21 cellular contexts compared by ENCODE assay signal in the genomic region with DNA sequence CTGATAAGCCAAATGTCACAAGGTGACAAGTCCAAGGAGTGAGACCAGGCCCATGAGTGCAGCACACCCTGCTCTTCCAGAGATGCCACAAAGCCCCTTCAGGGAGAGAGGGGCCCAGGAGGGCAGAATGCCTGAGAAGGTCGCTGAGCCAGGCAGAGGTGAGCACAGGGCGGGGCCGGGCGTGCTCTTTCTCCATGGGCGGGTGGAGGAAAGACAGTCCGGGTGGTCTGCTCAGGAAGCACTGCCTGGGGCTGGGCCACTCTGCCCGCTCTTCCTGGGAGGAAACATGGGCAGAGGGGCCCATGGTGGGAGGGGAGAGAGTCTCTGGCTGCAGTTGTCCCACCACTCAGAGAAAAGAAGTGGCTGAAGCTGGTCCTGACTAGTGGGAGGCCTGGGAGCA. TPM values are rescaled to one million over a fixed set of nuclear protein-coding genes. Genes with fewer than 3 reads are reported as not detected.
DNase-seq lines count a peak whose midpoint lies in the region; TF ChIP-seq lines count a peak whose summit lies in the region.
"Had no signal": no experiment of that assay in that cellular context is flagged by ENCODE, and none has a peak within 500 bp of the region (broad histone marks: within the 10 kb centered on the region; RNA-seq: fewer than 3 reads in every experiment).

No MANE protein-coding gene starts in this region.

- no peak overlapping the region for H4K91ac ChIP-seq in neuronal stem cell (ENCODE audit: low read depth, low read length, poor library complexity)

- no peak overlapping the region for H3K14ac ChIP-seq in neuronal stem cell (ENCODE audit: low read length)

- H2BK12ac ChIP-seq in neuronal stem cell (ENCODE audit: low read length) = no peak overlapping the region

- DNase-seq in activated naive CD4-positive, alpha-beta T cell treated with anti-CD3 and anti-CD28 coated beads for 36 hours = no peak
- DNase-seq in Caco-2 (no peak), adipocyte (ENCODE audit: low read depth) (no peak), neuronal stem cell (ENCODE audit: low spot score) (no peak), DMS79 (lab: John Stamatoyannopoulos, UW) (no peak), NCI-H146 (lab: John Stamatoyannopoulos, UW) (no peak)
- DNase-seq in effector CD8-positive, alpha-beta T cell (lab: John Stamatoyannopoulos, UW) = no peak
- DNase-seq: activated CD4-positive, alpha-beta T cell treated with anti-CD3 and anti-CD28 coated beads, Interleukin-2, amount 50 U/mL, for 4 hours; amygdala; C1 segment of cervical spinal cord; effector CD4-positive, alpha-beta T cell; Karpas-422; NCI-H1436; NCI-H446 treated with DMSO at 0.1 percent for 48 hours; small intestine; trophoblast cell had no signal

- BruUV-seq in Caco-2 (replicated peaks; lab: Mats Ljungman, UMichigan) = no TSS peak

- peaks cover 59% of the 10 kb centered on the region for H3K4me1 Mint-ChIP-seq in activated naive CD4-positive, alpha-beta T cell treated with anti-CD3 and anti-CD28 coated beads, Interleukin-2, amount 50 U/mL, for 24 hours
- H3K4me1 Mint-ChIP-seq in activated naive CD4-positive, alpha-beta T cell treated with anti-CD3 and anti-CD28 coated beads for 36 hours (ENCODE audit: low read depth) = peaks cover 53% of the 10 kb centered on the region
- no peaks in the 10 kb centered on the region for H3K4me1 Mint-ChIP-seq in Caco-2 (ENCODE audit: low read depth, unreplicated experiment)

- H3K18ac ChIP-seq in neuronal stem cell (ENCODE audit: low read length) = peak overlapping the region; percentile 78

- intact Hi-C loops in activated naive CD4-positive, alpha-beta T cell treated with anti-CD3 and anti-CD28 coated beads for 36 hours (cut with micrococcal nuclease) = no loop called here
- intact Hi-C loops in Caco-2 (cut with micrococcal nuclease; ENCODE audit: unreplicated experiment) = no loop called here

- H3K9me3 ChIP-seq in Caco-2 (no peaks in the 10 kb centered on the region), adipocyte (ENCODE audit: control insufficient read depth, low read length) (no peaks in the 10 kb centered on the region), neuronal stem cell (replicated peaks in 1 of 2; ENCODE audit: control insufficient read depth in 2 of 2, insufficient read depth in 1 of 2, low read depth in 1 of 2, low read length in 2 of 2) (no peaks in the 10 kb centered on the region)
- H3K9me3 ChIP-seq: ovary had no signal

- CTCF ChIA-PET in activated naive CD4-positive, alpha-beta T cell treated with anti-CD3 and anti-CD28 coated beads for 36 hours (lab: Charles Lee) = interaction anchor here (1.7 to 2.0 kb wide), 2 partner anchors 9 to 13 kb away, joined by 7 read pairs; no protein-coding TSS in a partner anchor
- CTCF ChIA-PET in Caco-2 (lab: Charles Lee) = no interaction called here

- no peaks in the 10 kb centered on the region for H3K27me3 ChIP-seq in Caco-2 (replicated peaks; ENCODE audit: control insufficient read depth, insufficient read depth, low read length)
- H3K27me3 ChIP-seq in adipocyte (replicated peaks; ENCODE audit: control insufficient read depth, insufficient read depth, low read length) = no peaks in the 10 kb centered on the region
- no peaks in the 10 kb centered on the region for H3K27me3 ChIP-seq in neuronal stem cell (ENCODE audit: control insufficient read depth in 3 of 3, insufficient read depth in 3 of 3, low read depth in 1 of 3, low read length in 3 of 3)
- H3K27me3 ChIP-seq: ovary had no signal

- no peak overlapping the region for H4K8ac ChIP-seq in neuronal stem cell (ENCODE audit: low read depth, low read length)

- H3K27ac ChIP-seq in neuronal stem cell (replicated peaks; ENCODE audit: low read length) = no peak overlapping the region
- H3K27ac ChIP-seq: SK-N-MC had no signal

- no peaks in the 10 kb centered on the region for H3K4me1 ChIP-seq in Caco-2
- H3K4me1 ChIP-seq in adipocyte (ENCODE audit: control insufficient read depth, insufficient read depth, low read length) = peaks cover 42% of the 10 kb centered on the region
- H3K4me1 ChIP-seq in neuronal stem cell (ENCODE audit: control insufficient read depth in 2 of 2, insufficient read depth in 1 of 2, low read depth in 1 of 2, low read length in 2 of 2) = peaks cover 37 to 39% of the 10 kb centered on the region in 2 donors

- H3K79me1 ChIP-seq in neuronal stem cell (ENCODE audit: low read depth, low read length) = no peaks in the 10 kb centered on the region

- H3K9me3 Mint-ChIP-seq in activated naive CD4-positive, alpha-beta T cell treated with anti-CD3 and anti-CD28 coated beads, Interleukin-2, amount 50 U/mL, for 24 hours = no peaks in the 10 kb centered on the region
- H3K9me3 Mint-ChIP-seq in activated naive CD4-positive, alpha-beta T cell treated with anti-CD3 and anti-CD28 coated beads for 36 hours = no peaks in the 10 kb centered on the region
- H3K9me3 Mint-ChIP-seq in Caco-2 (ENCODE audit: unreplicated experiment) = no peaks in the 10 kb centered on the region
- H3K9me3 Mint-ChIP-seq: natural killer cell treated with Interleukin-12 subunit alpha and Interleukin-12 subunit beta and Interleukin-15 and Interleukin-18, amount 100 ng/mL, for 72 hours had no signal

- H3K4me2 ChIP-seq in neuronal stem cell (ENCODE audit: insufficient read depth, low read length, poor library complexity, severe bottlenecking) = no peak overlapping the region

- TF ChIP-seq CTCF in Caco-2 (IDR thresholded peaks at IDR 0.05; ENCODE audit: insufficient read depth in 1 of 2, low read depth in 1 of 2, low read length in 1 of 2, severe bottlenecking in 1 of 2, unreplicated experiment in 1 of 2) = no peak

- no peak overlapping the region for H2BK5ac ChIP-seq in neuronal stem cell (ENCODE audit: low read length)

- H3K23ac ChIP-seq in neuronal stem cell (ENCODE audit: low read depth, low read length, poor library complexity) = peak overlapping the region; percentile 17

- H3K27ac Mint-ChIP-seq in activated naive CD4-positive, alpha-beta T cell treated with anti-CD3 and anti-CD28 coated beads, Interleukin-2, amount 50 U/mL, for 24 hours = peak overlapping the region; percentile 41
- no peak overlapping the region for H3K27ac Mint-ChIP-seq in activated naive CD4-positive, alpha-beta T cell treated with anti-CD3 and anti-CD28 coated beads for 36 hours
- H3K27ac Mint-ChIP-seq in Caco-2 (ENCODE audit: unreplicated experiment) = peak overlapping the region; percentile 12

- H3K9ac ChIP-seq in adipocyte (ENCODE audit: low read length) = peak overlapping the region; percentile 36
- peak overlapping the region; percentile 67 for H3K9ac ChIP-seq in neuronal stem cell (ENCODE audit: low read depth, low read length, poor library complexity)

- H3K4me3 ChIP-seq in Caco-2 (ENCODE audit: low read depth, low read length) (no peak overlapping the region), adipocyte (ENCODE audit: low read length) (no peak overlapping the region), neuronal stem cell (ENCODE audit: low read length in 2 of 2) (no peak overlapping the region)
- H3K4me3 ChIP-seq: GM12878, ovary, SK-N-MC had no signal

- no peak overlapping the region for H2AFZ ChIP-seq in neuronal stem cell (ENCODE audit: low read length)

- H3K4ac ChIP-seq in neuronal stem cell (ENCODE audit: low read length) = no peak overlapping the region

- no CpG with 5 or more reads among the region's 7 CpGs for whole genome bisulfite sequencing in neuronal stem cell (ENCODE audit: extremely low coverage in 2 of 2, insufficient read length in 2 of 2, insufficient replicate concordance in 1 of 2), 2 donors

- H3K36me3 Mint-ChIP-seq in activated naive CD4-positive, alpha-beta T cell treated with anti-CD3 and anti-CD28 coated beads, Interleukin-2, amount 50 U/mL, for 24 hours = no peaks in the 10 kb centered on the region
- no peaks in the 10 kb centered on the region for H3K36me3 Mint-ChIP-seq in activated naive CD4-positive, alpha-beta T cell treated with anti-CD3 and anti-CD28 coated beads for 36 hours (ENCODE audit: low read depth)
- H3K36me3 Mint-ChIP-seq in Caco-2 (ENCODE audit: insufficient read depth, unreplicated experiment) = peaks cover 16% of the 10 kb centered on the region
- H3K36me3 Mint-ChIP-seq: natural killer cell treated with Interleukin-12 subunit alpha and Interleukin-12 subunit beta and Interleukin-15 and Interleukin-18, amount 100 ng/mL, for 72 hours had no signal

- no peaks in the 10 kb centered on the region for H3K27me3 Mint-ChIP-seq in activated naive CD4-positive, alpha-beta T cell treated with anti-CD3 and anti-CD28 coated beads, Interleukin-2, amount 50 U/mL, for 24 hours
- no peaks in the 10 kb centered on the region for H3K27me3 Mint-ChIP-seq in activated naive CD4-positive, alpha-beta T cell treated with anti-CD3 and anti-CD28 coated beads for 36 hours (ENCODE audit: low read depth)
- H3K27me3 Mint-ChIP-seq in Caco-2 (ENCODE audit: insufficient read depth, unreplicated experiment) = no peaks in the 10 kb centered on the region
- H3K27me3 Mint-ChIP-seq: natural killer cell treated with Interleukin-12 subunit alpha and Interleukin-12 subunit beta and Interleukin-15 and Interleukin-18, amount 100 ng/mL, for 72 hours had no signal

- H2BK15ac ChIP-seq in neuronal stem cell (ENCODE audit: low read length) = peak overlapping the region; percentile 93

- no peaks in the 10 kb centered on the region for H3K36me3 ChIP-seq in Caco-2 (ENCODE audit: control insufficient read depth, insufficient read depth, low read length)
- peaks cover 18% of the 10 kb centered on the region for H3K36me3 ChIP-seq in adipocyte (ENCODE audit: control insufficient read depth, insufficient read depth, low read length, severe bottlenecking)
- H3K36me3 ChIP-seq in neuronal stem cell (replicated peaks in 1 of 2; ENCODE audit: control insufficient read depth in 2 of 2, insufficient read depth in 2 of 2, low read length in 2 of 2) = no peaks in the 10 kb centered on the region
- H3K36me3 ChIP-seq: ovary had no signal

- H2AK5ac ChIP-seq in neuronal stem cell (ENCODE audit: low read depth, low read length) = peak overlapping the region; percentile 95

- POLR2A ChIA-PET in Caco-2 (lab: Charles Lee) = no interaction called here

- no peak overlapping the region for H2BK120ac ChIP-seq in neuronal stem cell (ENCODE audit: low read depth, low read length)

- no peak overlapping the region for H3K4me3 Mint-ChIP-seq in activated naive CD4-positive, alpha-beta T cell treated with anti-CD3 and anti-CD28 coated beads, Interleukin-2, amount 50 U/mL, for 24 hours
- H3K4me3 Mint-ChIP-seq in activated naive CD4-positive, alpha-beta T cell treated with anti-CD3 and anti-CD28 coated beads for 36 hours = no peak overlapping the region
- H3K4me3 Mint-ChIP-seq in Caco-2 (ENCODE audit: unreplicated experiment) = no peak overlapping the region
- H3K4me3 Mint-ChIP-seq: natural killer cell treated with Interleukin-12 subunit alpha and Interleukin-12 subunit beta and Interleukin-15 and Interleukin-18, amount 100 ng/mL, for 72 hours had no signal

RNA-seq across cellular contexts. Expression of a gene that starts 10.3 kb away (rescaled TPM):
- total RNA-seq in activated naive CD4-positive, alpha-beta T cell treated with anti-CD3 and anti-CD28 coated beads for 36 hours = 10 to 100 TPM; 79.3 to 84.9 TPM
- 109 and 118 TPM in 2 replicates for total RNA-seq in Caco-2 (2022)
- polyA plus RNA-seq in neuronal stem cell (2013, experiment 1 of 2) = 57.8 TPM
- 61.7 TPM for polyA plus RNA-seq in neuronal stem cell (2013, experiment 2 of 2)
